8 cellular contexts compared by ENCODE assay signal in genomic region chr22:38201718-38202436, GRCh38. TPM values are rescaled to one million over a fixed set of nuclear protein-coding genes. Genes with fewer than 3 reads are reported as not detected.
DNase-seq lines count a peak whose midpoint lies in the region; TF ChIP-seq lines count a peak whose summit lies in the region.

Gene MAFF (plus strand): TSS chr22:38201994. CDS start chr22:38213854, 11,860 bp downstream.

- no peaks in the 10 kb centered on the region for H3K27me3 ChIP-seq in trophoblast cell (ENCODE audit: insufficient read depth, low read length)
- H3K27me3 ChIP-seq in tibial artery = no peaks in the 10 kb centered on the region

- H3K27ac ChIP-seq in adipose tissue (ENCODE audit: low read depth, low read length) (peak within 1 kb of the TSS; percentile 95), trophoblast cell (ENCODE audit: low read depth, low read length) (peak within 1 kb of the TSS; percentile 75), tibial artery (peak within 1 kb of the TSS; percentile 96 to 100)

- H3K79me2 ChIP-seq in trophoblast cell (ENCODE audit: control insufficient read depth, insufficient read depth, low read length, poor library complexity) = peaks cover 11% of the 10 kb centered on the region

- 0 to 1% (median 1%) methylated on average over 74 to 85 of the region's 85 CpGs for WGBS in adipose tissue, 3 donors
- WGBS in trophoblast cell (ENCODE audit: extremely low coverage, insufficient coverage, insufficient read length) = no CpG with 5 or more reads among the region's 85 CpGs

- peaks cover 12% of the 10 kb centered on the region in 2 experiments for H3K4me1 ChIP-seq in trophoblast cell (ENCODE audit: control insufficient read depth in 1 of 2, insufficient read depth in 2 of 2, low read length in 2 of 2)
- peaks cover 8 to 37% (median 30%) of the 10 kb centered on the region in 4 donors for H3K4me1 ChIP-seq in tibial artery

- peak within 1 kb of the TSS; percentile 70 for H2BK120ac ChIP-seq in trophoblast cell (ENCODE audit: insufficient read depth, low read length, poor library complexity)

- H3K4ac ChIP-seq in trophoblast cell (ENCODE audit: low read depth, low read length) = peak within 1 kb of the TSS; percentile 35

- CTCF ChIA-PET in HEK293T (lab: Yijun Ruan, JAX) = interaction anchor here (1.4 kb wide), 1 partner anchor 87 kb away, joined by 4 read pairs; no protein-coding TSS in a partner anchor

- H3K79me1 ChIP-seq in trophoblast cell (ENCODE audit: low read length) = peaks cover 17% of the 10 kb centered on the region

- H3K9ac ChIP-seq in trophoblast cell (ENCODE audit: low read length) = peak within 1 kb of the TSS; percentile 71

- H4K8ac ChIP-seq in trophoblast cell (ENCODE audit: low read depth, low read length) = peak within 1 kb of the TSS; percentile 85

- H2AK5ac ChIP-seq in trophoblast cell (ENCODE audit: low read length) = peak within 1 kb of the TSS; percentile 55

- H3K4me2 ChIP-seq in trophoblast cell (ENCODE audit: low read length) = peak within 1 kb of the TSS; percentile 96

- no peak for TF ChIP-seq CTCF in tibial artery (IDR thresholded peaks at IDR 0.05)

- H4K91ac ChIP-seq in trophoblast cell (ENCODE audit: low read depth, low read length) = peak within 1 kb of the TSS; percentile 53

- peak within 1 kb of the TSS; percentile 73 for H2AFZ ChIP-seq in trophoblast cell (ENCODE audit: insufficient read depth, low read length, poor library complexity)

- peak within 1 kb of the TSS; percentile 66 for H2BK5ac ChIP-seq in trophoblast cell (ENCODE audit: low read depth, low read length, poor library complexity)

- DNase-seq in GF-D8 (lab: John Stamatoyannopoulos, UW) (peak; percentile 77), HEK293T (ENCODE audit: extremely low spot score) (peak; percentile 100), NCI-H1092 treated with DMSO at 0.1 percent for 48 hours (lab: John Stamatoyannopoulos, UW) (peak; percentile 82), T follicular helper cell (ENCODE audit: low read depth) (peak; percentile 80), cardiac septum (ENCODE audit: low spot score) (peak; percentile 99), trophoblast cell (peak; percentile 97 to 99), tibial artery (peak; percentile 95 to 98)

- H3K23ac ChIP-seq in trophoblast cell (ENCODE audit: low read length) = no peak within 1 kb of the TSS

- POLR2A ChIA-PET in HEK293T (lab: Yijun Ruan, JAX) = interaction anchor here (0.6 to 1.8 kb wide), 10 partner anchors 8 to 261 kb away, joined by 3 to 13 read pairs (median 4); partner anchors contain the start of gene PLA2G6

- H3K9me3 ChIP-seq in trophoblast cell (ENCODE audit: insufficient read depth, low read depth, low read length) (no peaks in the 10 kb centered on the region), tibial artery (no peaks in the 10 kb centered on the region)

- peak within 1 kb of the TSS; percentile 88 for H3K4me3 ChIP-seq in trophoblast cell (ENCODE audit: low read depth, low read length)
- peak within 1 kb of the TSS; percentile 66 to 96 for H3K4me3 ChIP-seq in tibial artery

- peaks cover 0 to 5% of the 10 kb centered on the region in 2 experiments for H3K36me3 ChIP-seq in trophoblast cell (ENCODE audit: control insufficient read depth in 1 of 2, insufficient read depth in 2 of 2, low read length in 2 of 2)
- no peaks in the 10 kb centered on the region for H3K36me3 ChIP-seq in tibial artery

- H3K14ac ChIP-seq in trophoblast cell (ENCODE audit: low read length) = peak within 1 kb of the TSS; percentile 67

- peak within 1 kb of the TSS; percentile 69 for H4K12ac ChIP-seq in trophoblast cell (ENCODE audit: low read depth, low read length)

- peak within 1 kb of the TSS; percentile 83 for H3K18ac ChIP-seq in trophoblast cell (ENCODE audit: low read length)

- intact Hi-C loops in cardiac septum (cut with DNase I) (loop anchor here (2.0 to 5.0 kb wide), 2 partner anchors 19 to 100 kb away; no protein-coding TSS in a partner anchor), tibial artery (cut with DNase I; ENCODE audit: low total_unique reads) (loop anchor here (5.0 to 10.0 kb wide), 2 partner anchors 45 to 113 kb away; partner anchors contain the start of gene CSNK1E)

- H2BK12ac ChIP-seq in trophoblast cell (ENCODE audit: low read length) = peak within 1 kb of the TSS; percentile 83

TF ChIP-seq in HEK293T, 16 proteins besides CTCF, POLR2A, EP300 and RAD21:
- TF ChIP-seq HDGF (IDR thresholded peaks at IDR 0.05; ENCODE audit: borderline replicate concordance) = no peak
- TF ChIP-seq CTBP1 (IDR thresholded peaks at IDR 0.05; ENCODE audit: borderline replicate concordance) = peak; percentile 45; the same call in 1 of the 2 replicates
- TF ChIP-seq FOXM1 (IDR thresholded peaks at IDR 0.05; ENCODE audit: borderline replicate concordance) = 0 out of 2 replicates have a peak, but pooled peaks have one; percentile 23
- TF ChIP-seq L3MBTL2 (conservative IDR thresholded peaks at IDR 0.05) = peak; percentile 60
TF ChIP-seq in HEK293T: peak in this region for 3.

RNA-seq across cellular contexts. Expression of gene MAFF, which starts in this region (rescaled TPM):
- polyA plus RNA-seq in adipose tissue = 100 to 1,000 TPM in 2 of 3 donors, 1 to 10 TPM in 1; 6.3 to 168 (median 127) TPM
- total RNA-seq in cardiac septum = 9.8 TPM
- 36.7 and 39.8 TPM in 2 replicates for polyA plus RNA-seq in trophoblast cell (2013)

Comparison
In these comparisons a context has a peak if more than half of its experiments do, and no peak if none do; other contexts are left out.
1. Peak in every context shown above with its lines: DNase-seq, H3K4me3 ChIP-seq and H3K27ac ChIP-seq.